In the genomic region with DNA sequence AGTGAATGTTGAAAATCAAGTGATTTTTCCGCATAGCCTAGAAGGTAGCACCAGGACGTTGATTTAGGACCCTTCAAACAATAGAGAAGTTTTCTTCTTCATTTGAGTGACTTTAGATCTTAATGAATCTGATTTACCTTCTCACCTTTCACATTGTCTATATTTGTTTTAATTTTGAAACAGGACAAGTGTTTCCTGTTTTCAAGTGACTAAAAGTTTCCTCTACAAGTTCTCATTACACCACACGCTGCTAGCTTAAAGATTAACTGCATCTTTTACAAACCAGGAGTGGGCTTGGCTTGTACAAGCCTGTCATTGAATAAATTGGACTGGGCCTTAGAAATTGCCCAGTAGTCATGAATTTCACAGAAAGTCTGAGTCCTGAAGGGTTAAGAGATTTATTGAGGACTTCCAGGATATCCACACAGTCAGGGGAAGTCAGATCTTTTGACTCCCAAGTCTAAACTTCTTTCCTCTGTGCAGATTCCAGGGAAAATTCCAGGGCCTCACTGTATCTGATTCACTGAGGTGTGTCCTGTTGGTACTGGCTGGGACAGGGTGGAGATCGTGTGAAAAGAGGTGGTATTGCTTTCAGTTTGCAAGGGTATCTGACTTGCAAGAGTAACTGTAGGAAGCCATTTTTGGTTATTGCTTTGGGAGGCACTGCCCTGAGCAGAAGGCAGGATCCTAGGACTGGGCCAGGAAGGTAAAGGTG, we compare ENCODE assay signal across 8 cellular contexts. TPM values are rescaled to one million over a fixed set of nuclear protein-coding genes. Genes with fewer than 3 reads are reported as not detected.
A peak's percentile ranks its signal among the peaks of the same experiment; 100 is the strongest.
DNase-seq lines count a peak whose midpoint lies in the region; ATAC-seq and TF ChIP-seq lines count a peak whose summit lies in the region.

No MANE protein-coding gene starts in this region.

- peaks cover 8% of the 10 kb centered on the region for H3K27me3 Mint-ChIP-seq in HFFc6 (ENCODE audit: insufficient read depth)

- peak; percentile 20 for DNase-seq in DMS53 treated with DMSO at 0.1 percent for 48 hours (lab: John Stamatoyannopoulos, UW; ENCODE audit: unreplicated experiment)
- DNase-seq in NCI-H187 treated with DMSO at 0.1 percent for 48 hours (lab: John Stamatoyannopoulos, UW) = no peak
- DNase-seq in DMS153 treated with DMSO at 0.1 percent for 48 hours (lab: John Stamatoyannopoulos, UW; ENCODE audit: unreplicated experiment) = no peak
- no peak for DNase-seq in HFFc6
- no peak for DNase-seq in amniotic stem cell (lab: John Stamatoyannopoulos, UW)

- peak overlapping the region; percentile 16 to 39 for H3K9ac ChIP-seq in duodenal mucosa (ENCODE audit: low read depth in 1 of 2, low read length in 2 of 2)

- H3K4me1 ChIP-seq in duodenal mucosa (ENCODE audit: control insufficient read depth in 1 of 2, insufficient read depth in 2 of 2, low read length in 2 of 2) = peaks cover 27 to 42% of the 10 kb centered on the region in 2 donors

- H3K4me3 ChIP-seq in duodenal mucosa (ENCODE audit: low read depth in 1 of 2, low read length in 2 of 2) = peak overlapping the region; percentile 11 to 44

- H3K4me1 Mint-ChIP-seq in HFFc6 (ENCODE audit: low read depth) = no peaks in the 10 kb centered on the region

- peak overlapping the region; percentile 70 for H3K27ac ChIP-seq in duodenal mucosa (ENCODE audit: low read depth, low read length)

- ATAC-seq in GM19395 (IDR thresholded peaks at IDR 0.05; ENCODE audit: unreplicated experiment) (peak; percentile 61), HG03159 (IDR thresholded peaks at IDR 0.05; ENCODE audit: unreplicated experiment) (peak; percentile 56)

- no peak for TF ChIP-seq CTCF in HFFc6 (IDR thresholded peaks at IDR 0.05)

- H3K36me3 ChIP-seq in duodenal mucosa (ENCODE audit: control insufficient read depth in 1 of 2, insufficient read depth in 2 of 2, low read length in 2 of 2) = no peaks in the 10 kb centered on the region

- H3K9me3 ChIP-seq in duodenal mucosa (ENCODE audit: control insufficient read depth in 1 of 2, low read length in 2 of 2) = no peaks in the 10 kb centered on the region

- H3K27me3 ChIP-seq in duodenal mucosa (ENCODE audit: control insufficient read depth in 1 of 2, insufficient read depth in 2 of 2, low read length in 2 of 2) = peaks cover 0 to 5% of the 10 kb centered on the region in 2 donors

- H3K36me3 Mint-ChIP-seq in HFFc6 (ENCODE audit: low read depth) = no peaks in the 10 kb centered on the region

- H3K27ac Mint-ChIP-seq in HFFc6 = no peak overlapping the region

- no peak overlapping the region for H3K4me3 Mint-ChIP-seq in HFFc6

- H3K9me3 Mint-ChIP-seq in HFFc6 = peaks cover 37% of the 10 kb centered on the region

RNA-seq across cellular contexts. Expression of gene SGPP2, which starts 3.4 kb away (rescaled TPM):
- total RNA-seq in HFFc6 (2021; fragmentation: NEBNext Ultra II Directional; extraction: Animal tissue kit (Norgen Biotek cat#: 25700)) = not detected
